In the genomic region with DNA sequence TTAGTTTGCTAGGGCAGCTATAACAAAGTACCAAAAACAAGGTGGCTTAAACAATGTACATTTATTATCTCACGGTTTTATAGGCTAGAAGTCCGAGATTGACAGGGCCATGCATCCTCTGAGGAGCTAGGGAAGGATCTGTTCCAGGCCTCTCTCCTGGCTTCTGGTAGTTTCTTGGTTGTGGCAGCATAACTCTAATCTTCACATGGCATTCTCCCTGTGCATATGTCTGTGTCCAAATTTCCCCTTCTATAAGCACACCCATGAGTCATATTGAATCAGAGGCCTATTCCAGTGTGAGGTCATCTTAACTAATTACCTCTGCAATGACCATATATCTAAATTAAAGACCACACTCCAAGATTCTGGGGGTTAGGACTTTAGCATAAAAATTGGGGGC, we compare ENCODE assay signal across 19 cellular contexts. TPM values are rescaled to one million over a fixed set of nuclear protein-coding genes. Genes with fewer than 3 reads are reported as not detected.
DNase-seq lines count a peak whose midpoint lies in the region; TF ChIP-seq lines count a peak whose summit lies in the region.
"Had no signal": no experiment of that assay in that cellular context is flagged by ENCODE, and none has a peak within 500 bp of the region (broad histone marks: within the 10 kb centered on the region; RNA-seq: fewer than 3 reads in every experiment).

No MANE protein-coding gene starts in this region.

- H3K9me3 Mint-ChIP-seq in MCF 10A (ENCODE audit: unreplicated experiment) = no peaks in the 10 kb centered on the region
- H3K9me3 Mint-ChIP-seq: naive thymus-derived CD8-positive, alpha-beta T cell; stimulated activated memory B cell treated with anti-CD40 and anti-IgM and Interleukin-4, amounts not matched to agents 10 μg/mL and 1 μg/mL and 100 μg/mL, for 72 hours had no signal

- no peaks in the 10 kb centered on the region for H3K9me3 ChIP-seq in breast epithelium
- H3K9me3 ChIP-seq in SK-N-SH = no peaks in the 10 kb centered on the region
- no peaks in the 10 kb centered on the region for H3K9me3 ChIP-seq in fibroblast of lung (ENCODE audit: control insufficient read depth, insufficient read depth, low read depth, low read length)
- no peaks in the 10 kb centered on the region for H3K9me3 ChIP-seq in thymus (ENCODE audit: control insufficient read depth)
- H3K9me3 ChIP-seq: lower lobe of right lung, spleen, upper lobe of right lung had no signal

- H3K4me1 Mint-ChIP-seq in MCF 10A (ENCODE audit: insufficient read depth, unreplicated experiment) = peaks cover 23% of the 10 kb centered on the region
- H3K4me1 Mint-ChIP-seq: stimulated activated memory B cell treated with anti-CD40 and anti-IgM and Interleukin-4, amounts not matched to agents 10 μg/mL and 1 μg/mL and 100 μg/mL, for 72 hours had no signal

- DNase-seq in MCF 10A (ENCODE audit: unreplicated experiment) (peak; percentile 36), breast epithelium (ENCODE audit: low spot score in 2 of 2) (no peak), SK-N-SH (no peak), fibroblast of lung (ENCODE audit: low read depth in 2 of 2) (peak; percentile 78), NCI-H2227 (lab: John Stamatoyannopoulos, UW; ENCODE audit: unreplicated experiment) (no peak), cerebellar cortex (ENCODE audit: low spot score) (no peak), iPS-NIHi11 (ENCODE audit: low spot score) (no peak)
- DNase-seq: 8988T; activated CD8-positive, alpha-beta memory T cell treated with anti-CD3 and anti-CD28 coated beads, Interleukin-2, amount 50 U/mL, for 4 hours; activated naive CD4-positive, alpha-beta T cell treated with Interleukin-2 at 50 U/mL for 16 hours; lower lobe of right lung; naive thymus-derived CD8-positive, alpha-beta T cell; NCI-H1436; spleen; upper lobe of right lung had no signal

- CTCF ChIA-PET in MCF 10A (lab: Yijun Ruan, JAX) = no interaction called here
- CTCF ChIA-PET in SK-N-SH (lab: Yijun Ruan, JAX) = no interaction called here

- H3K79me2 ChIP-seq in SK-N-SH (ENCODE audit: insufficient read depth) (no peaks in the 10 kb centered on the region), fibroblast of lung (ENCODE audit: control insufficient read depth, insufficient read depth, low read length) (no peaks in the 10 kb centered on the region)

- no peaks in the 10 kb centered on the region for H3K9me2 ChIP-seq in SK-N-SH

- no peak overlapping the region for H3K4me3 Mint-ChIP-seq in MCF 10A (ENCODE audit: unreplicated experiment)
- H3K4me3 Mint-ChIP-seq: CD14-positive monocyte; naive thymus-derived CD8-positive, alpha-beta T cell; stimulated activated memory B cell treated with anti-CD40 and anti-IgM and Interleukin-4, amounts not matched to agents 10 μg/mL and 1 μg/mL and 100 μg/mL, for 72 hours had no signal

- no peaks in the 10 kb centered on the region for H3K27me3 Mint-ChIP-seq in MCF 10A (ENCODE audit: insufficient read depth, unreplicated experiment)

- no peak overlapping the region for H3K4me3 ChIP-seq in breast epithelium
- no peak overlapping the region for H3K4me3 ChIP-seq in SK-N-SH (ENCODE audit: low read depth in 2 of 2, low read length in 1 of 2)
- H3K4me3 ChIP-seq in fibroblast of lung (replicated peaks in 1 of 4; ENCODE audit: control extremely low read depth in 1 of 4, insufficient read depth in 1 of 4, low read depth in 3 of 4, low read length in 4 of 4) = no peak overlapping the region
- no peak overlapping the region for H3K4me3 ChIP-seq in thymus (ENCODE audit: low read length)
- H3K4me3 ChIP-seq: lower lobe of right lung, spleen, upper lobe of right lung had no signal

- POLR2A ChIA-PET in MCF 10A (lab: Yijun Ruan, JAX) = no interaction called here
- POLR2A ChIA-PET in SK-N-SH (lab: Yijun Ruan, JAX) = no interaction called here

- TF ChIP-seq EP300 in SK-N-SH (IDR thresholded peaks at IDR 0.05; ENCODE audit: borderline replicate concordance in 1 of 2, low read depth in 1 of 2, low read length in 1 of 2) = no peak

- no peak for TF ChIP-seq POLR2A in breast epithelium (IDR thresholded peaks at IDR 0.05)

- H3K27me3 ChIP-seq in breast epithelium = no peaks in the 10 kb centered on the region
- H3K27me3 ChIP-seq in SK-N-SH (ENCODE audit: insufficient read depth) = no peaks in the 10 kb centered on the region
- H3K27me3 ChIP-seq in fibroblast of lung (ENCODE audit: control insufficient read depth, insufficient read depth, low read length) = no peaks in the 10 kb centered on the region
- H3K27me3 ChIP-seq in thymus (ENCODE audit: control insufficient read depth, insufficient read depth) = no peaks in the 10 kb centered on the region
- H3K27me3 ChIP-seq: upper lobe of right lung had no signal

- H2AFZ ChIP-seq in SK-N-SH (ENCODE audit: low read depth) (peak overlapping the region; percentile 37), fibroblast of lung (ENCODE audit: low read length) (no peak overlapping the region)

- H3K27ac Mint-ChIP-seq in MCF 10A (ENCODE audit: low read depth, unreplicated experiment) = no peak overlapping the region
- H3K27ac Mint-ChIP-seq: CD14-positive monocyte; naive thymus-derived CD8-positive, alpha-beta T cell; stimulated activated memory B cell treated with anti-CD40 and anti-IgM and Interleukin-4, amounts not matched to agents 10 μg/mL and 1 μg/mL and 100 μg/mL, for 72 hours had no signal

- H3K36me3 ChIP-seq in breast epithelium (no peaks in the 10 kb centered on the region), SK-N-SH (replicated peaks in 1 of 2; ENCODE audit: control insufficient read depth in 1 of 2, insufficient read depth in 2 of 2, low read length in 1 of 2) (no peaks in the 10 kb centered on the region), fibroblast of lung (ENCODE audit: control insufficient read depth, insufficient read depth, low read length) (no peaks in the 10 kb centered on the region), thymus (ENCODE audit: control insufficient read depth, insufficient read depth) (no peaks in the 10 kb centered on the region)
- H3K36me3 ChIP-seq: lower lobe of right lung, spleen, upper lobe of right lung had no signal

- WGBS in SK-N-SH (ENCODE audit: low lambda C conversion rate) = 22% methylated on average over 2 of the region's 2 CpGs
- WGBS in thymus = 95% methylated on average over 2 of the region's 2 CpGs

- H3K36me3 Mint-ChIP-seq in MCF 10A (ENCODE audit: insufficient read depth, unreplicated experiment) = no peaks in the 10 kb centered on the region
- H3K36me3 Mint-ChIP-seq: CD14-positive monocyte; naive thymus-derived CD8-positive, alpha-beta T cell; stimulated activated memory B cell treated with anti-CD40 and anti-IgM and Interleukin-4, amounts not matched to agents 10 μg/mL and 1 μg/mL and 100 μg/mL, for 72 hours had no signal

- H4K20me1 ChIP-seq in SK-N-SH (ENCODE audit: insufficient read depth) (no peaks in the 10 kb centered on the region), fibroblast of lung (ENCODE audit: control insufficient read depth, extremely low read depth, insufficient read depth, low read length) (no peaks in the 10 kb centered on the region)

- H3K4me2 ChIP-seq in SK-N-SH (no peak overlapping the region), fibroblast of lung (ENCODE audit: extremely low read depth, insufficient read depth, low read length) (no peak overlapping the region)

- TF ChIP-seq RAD21 in SK-N-SH (IDR thresholded peaks at IDR 0.05; ENCODE audit: low read length) = no peak

- H3K9ac ChIP-seq in SK-N-SH = no peak overlapping the region
- H3K9ac ChIP-seq in fibroblast of lung (ENCODE audit: insufficient read depth, low read length) = no peak overlapping the region

- BruUV-seq in MCF 10A (replicated peaks; lab: Mats Ljungman, UMichigan) = no TSS peak

- H3F3A ChIP-seq in SK-N-SH (replicated peaks; ENCODE audit: insufficient read depth) = no peaks in the 10 kb centered on the region

- H3K27ac ChIP-seq in breast epithelium (no peak overlapping the region), SK-N-SH (ENCODE audit: low read depth in 2 of 2, low read length in 1 of 2) (no peak overlapping the region), fibroblast of lung (ENCODE audit: insufficient read depth, low read length) (no peak overlapping the region), thymus (ENCODE audit: low read depth) (peak overlapping the region; percentile 4)
- H3K27ac ChIP-seq: lower lobe of right lung, spleen, upper lobe of right lung had no signal

- TF ChIP-seq CTCF in MCF 10A (IDR thresholded peaks at IDR 0.05; ENCODE audit: unreplicated experiment) = no peak
- TF ChIP-seq CTCF in breast epithelium (IDR thresholded peaks at IDR 0.05) = no peak
- no peak for TF ChIP-seq CTCF in SK-N-SH (IDR thresholded peaks at IDR 0.05)
- no peak for TF ChIP-seq CTCF in fibroblast of lung (conservative IDR thresholded peaks at IDR 0.05 in 1 of 2, IDR thresholded peaks at IDR 0.05 in 1 of 2; ENCODE audit: low read depth in 1 of 2, low read length in 2 of 2)

- intact Hi-C loops in MCF 10A (cut with micrococcal nuclease) (no loop called here), breast epithelium (cut with DNase I; ENCODE audit: low total_unique reads) (no loop called here)

- H3K4me1 ChIP-seq in breast epithelium = no peaks in the 10 kb centered on the region
- H3K4me1 ChIP-seq in SK-N-SH (ENCODE audit: control insufficient read depth in 1 of 2, insufficient read depth in 2 of 2, low read depth in 1 of 2, low read length in 1 of 2) = peaks cover 0 to 13% of the 10 kb centered on the region in 2 experiments; a peak in 2 of 4 replicates
- peaks cover 10% of the 10 kb centered on the region for H3K4me1 ChIP-seq in fibroblast of lung (ENCODE audit: control insufficient read depth, extremely low read depth, insufficient read depth, low read length)
- no peaks in the 10 kb centered on the region for H3K4me1 ChIP-seq in thymus (ENCODE audit: control insufficient read depth, insufficient read depth, low read length)
- H3K4me1 ChIP-seq: lower lobe of right lung, upper lobe of right lung had no signal

TF ChIP-seq in SK-N-SH, 30 proteins besides CTCF, POLR2A, EP300 and RAD21 (continues in another document):
- TF ChIP-seq JUND (IDR thresholded peaks at IDR 0.05) = peak; percentile 48; the same call in 1 of the 2 replicates
- TF ChIP-seq GATA2 (CRISPR knock-in tag; IDR thresholded peaks at IDR 0.05) = no peak
- peak; percentile 17; the same call in 1 of the 2 replicates for TF ChIP-seq TCF12 (IDR thresholded peaks at IDR 0.05)
- no peak for TF ChIP-seq NFIC (IDR thresholded peaks at IDR 0.05; ENCODE audit: borderline replicate concordance)
- no peak for TF ChIP-seq SIN3A (IDR thresholded peaks at IDR 0.05; ENCODE audit: borderline replicate concordance, low read depth, low read length)
- no peak for TF ChIP-seq NRF1 (IDR thresholded peaks at IDR 0.05; ENCODE audit: low read depth, low read length)
- no peak for TF ChIP-seq TEAD4 (IDR thresholded peaks at IDR 0.05; ENCODE audit: borderline replicate concordance, insufficient read depth)

RNA-seq across cellular contexts. Expression of a gene that starts 31.3 kb away (rescaled TPM):
- total RNA-seq in MCF 10A (2022) (not detected in 2 replicates), breast epithelium (not detected), fibroblast of lung (not detected in 2 replicates)
- polyA plus RNA-seq in SK-N-SH (2012; rRNA removed) (0.12 and 0.15 TPM in 2 replicates), fibroblast of lung (not detected in 2 replicates), thymus (0.75 TPM)
- 0.08 and 0.10 TPM in 2 replicates for polyA plus RNA-seq in SK-N-SH (2012; cell fraction: cytosol; rRNA removed)
- polyA plus RNA-seq in SK-N-SH (2012; cell fraction: nucleus; rRNA removed) = 0.06 and 0.10 TPM in 2 replicates
- not detected in 2 replicates for polyA plus RNA-seq in fibroblast of lung (2012)
- polyA minus RNA-seq in fibroblast of lung (ENCODE audit: low replicate concordance) = not detected in 2 replicates
- total RNA-seq: lower lobe of right lung; naive thymus-derived CD8-positive, alpha-beta T cell; posterior vena cava; spleen; upper lobe of right lung had no signal
- polyA plus RNA-seq: CD14-positive monocyte; naive thymus-derived CD8-positive, alpha-beta T cell; spleen had no signal

Comparison
In these comparisons a context has a peak if more than half of its experiments do, and no peak if none do; other contexts are left out.
1. DNase-seq: peak in MCF 10A (single experiment) and fibroblast of lung (2 of 2); none in breast epithelium (0 of 2), SK-N-SH (single experiment), NCI-H2227 (single experiment), cerebellar cortex (single experiment) and iPS-NIHi11 (single experiment).